In the genomic region with DNA sequence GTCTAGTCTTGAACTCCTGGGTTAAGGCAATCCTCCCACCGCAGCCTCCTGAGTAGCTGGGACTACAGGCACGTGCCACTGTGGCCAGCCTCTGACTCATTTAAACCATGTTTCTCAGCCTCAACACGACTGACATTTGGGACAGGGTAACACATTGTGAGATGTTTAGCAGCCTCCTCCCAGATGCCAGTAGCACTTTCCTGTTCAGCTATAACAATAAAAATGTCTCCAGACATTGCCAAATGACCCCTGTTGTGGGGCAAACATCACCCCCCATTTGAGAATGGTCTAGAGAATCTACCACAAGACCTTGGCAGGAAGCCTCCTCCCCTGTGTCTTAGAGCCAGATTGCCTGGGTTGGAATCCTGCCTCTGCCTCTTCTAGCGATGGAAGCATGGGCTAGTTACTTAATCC, we compare ENCODE assay signal across 10 cellular contexts. TPM values are rescaled to one million over a fixed set of nuclear protein-coding genes. Genes with fewer than 3 reads are reported as not detected.
DNase-seq lines count a peak whose midpoint lies in the region; ATAC-seq, FAIRE-seq and TF ChIP-seq lines count a peak whose summit lies in the region.
"Had no signal": no experiment of that assay in that cellular context is flagged by ENCODE, and none has a peak within 500 bp of the region (broad histone marks: within the 10 kb centered on the region; RNA-seq: fewer than 3 reads in every experiment).

No MANE protein-coding gene starts in this region.

- peak; percentile 26 for DNase-seq in SIG-M5 treated with dmso at 0.1 percent for 504 hours (lab: John Stamatoyannopoulos, UW; ENCODE audit: unreplicated experiment)
- no peak for DNase-seq in SIG-M5 (lab: John Stamatoyannopoulos, UW)
- peak; percentile 26 for DNase-seq in endothelial cell of umbilical vein (ENCODE audit: low read depth, low spot score)
- peak; percentile 61 for DNase-seq in stimulated activated CD8-positive, alpha-beta memory T cell treated with anti-CD3 and anti-CD28 coated beads, Interleukin-4, amount 100 ng/mL, for 48 hours
- DNase-seq in NCI-H774 (lab: John Stamatoyannopoulos, UW) = no peak
- no peak for DNase-seq in DMS79 treated with DMSO at 0.1 percent for 48 hours (lab: John Stamatoyannopoulos, UW)

- TF ChIP-seq CTCF in OCI-LY3 (IDR thresholded peaks at IDR 0.05; ENCODE audit: low read depth, low read length) (no peak), endothelial cell of umbilical vein (IDR thresholded peaks at IDR 0.05; ENCODE audit: extremely low read depth in 1 of 2, insufficient read depth in 1 of 2, low read depth in 1 of 2, low read length in 2 of 2) (no peak)

- H2AFZ ChIP-seq in OCI-LY3 (ENCODE audit: low read depth, low read length) (no peak overlapping the region), endothelial cell of umbilical vein (ENCODE audit: low read depth, low read length) (no peak overlapping the region)

- no peaks in the 10 kb centered on the region for H3K9me1 ChIP-seq in endothelial cell of umbilical vein (replicated peaks; ENCODE audit: control insufficient read depth, extremely low read depth, insufficient read depth, low read length)

- peaks cover 31% of the 10 kb centered on the region for H3K27me3 ChIP-seq in OCI-LY3 (ENCODE audit: low read depth, low read length)
- H3K27me3 ChIP-seq in endothelial cell of umbilical vein (ENCODE audit: control insufficient read depth in 2 of 2, insufficient read depth in 2 of 2, low read length in 2 of 2) = peaks cover 0 to 3% of the 10 kb centered on the region in 2 experiments

- H3K9ac ChIP-seq in OCI-LY3 (ENCODE audit: low read length) (no peak overlapping the region), endothelial cell of umbilical vein (replicated peaks; ENCODE audit: extremely low read depth, insufficient read depth, low read length) (no peak overlapping the region)

- FAIRE-seq in endothelial cell of umbilical vein (lab: Jason Lieb, UNC) = no peak
- FAIRE-seq: A204.1 had no signal

- H3K9me3 ChIP-seq in OCI-LY3 (ENCODE audit: insufficient read depth, low read length) = no peaks in the 10 kb centered on the region
- no peaks in the 10 kb centered on the region for H3K9me3 ChIP-seq in endothelial cell of umbilical vein (replicated peaks; ENCODE audit: control insufficient read depth, insufficient read depth, low read length)

- POLR2A ChIA-PET in endothelial cell of umbilical vein (lab: Charles Lee) = no interaction called here

- CTCF ChIA-PET in endothelial cell of umbilical vein (lab: Charles Lee) = no interaction called here

- BruUV-seq in endothelial cell of umbilical vein (replicated peaks; lab: Mats Ljungman, UMichigan) = no TSS peak

- H3K36me3 ChIP-seq in OCI-LY3 (replicated peaks; ENCODE audit: low read depth, low read length) (no peaks in the 10 kb centered on the region), endothelial cell of umbilical vein (ENCODE audit: control insufficient read depth in 2 of 2, extremely low read depth in 1 of 2, insufficient read depth in 2 of 2, low read length in 2 of 2) (no peaks in the 10 kb centered on the region)

- H3K27ac ChIP-seq in OCI-LY3 (ENCODE audit: low read length) = no peak overlapping the region
- H3K27ac ChIP-seq in endothelial cell of umbilical vein (ENCODE audit: insufficient read depth, low read depth, low read length) = no peak overlapping the region

- TF ChIP-seq POLR2A in endothelial cell of umbilical vein (IDR thresholded peaks at IDR 0.05; ENCODE audit: low read depth, low read length) = no peak

- H3K4me1 ChIP-seq in OCI-LY3 (ENCODE audit: low read length) = peaks cover 24% of the 10 kb centered on the region
- H3K4me1 ChIP-seq in endothelial cell of umbilical vein (ENCODE audit: control insufficient read depth, extremely low read depth, insufficient read depth, low read length) = no peaks in the 10 kb centered on the region

- H3K4me3 ChIP-seq in OCI-LY3 (ENCODE audit: low read length) = no peak overlapping the region
- H3K4me3 ChIP-seq in endothelial cell of umbilical vein (replicated peaks in 1 of 3; ENCODE audit: insufficient read depth in 1 of 3, low read depth in 1 of 3, low read length in 3 of 3) = no peak overlapping the region

- no peaks in the 10 kb centered on the region for H3K79me2 ChIP-seq in OCI-LY3 (ENCODE audit: low read length)
- no peaks in the 10 kb centered on the region for H3K79me2 ChIP-seq in endothelial cell of umbilical vein (ENCODE audit: control insufficient read depth, insufficient read depth, low read length)

- H3K4me2 ChIP-seq in OCI-LY3 (ENCODE audit: low read length) (0 out of 2 replicates have a peak overlapping the region, but pooled peaks have one; percentile 2), endothelial cell of umbilical vein (ENCODE audit: insufficient read depth, low read length) (no peak overlapping the region)

- dilution Hi-C loops in endothelial cell of umbilical vein (cut with MboI; ENCODE audit: extremely low pct_ligation_motif_present, low sequenced_read_pairs) = no loop called here

- no peak for ATAC-seq in HG03135 (IDR thresholded peaks at IDR 0.05; ENCODE audit: unreplicated experiment)

- no peaks in the 10 kb centered on the region for H4K20me1 ChIP-seq in OCI-LY3 (ENCODE audit: insufficient read depth, low read length)
- H4K20me1 ChIP-seq in endothelial cell of umbilical vein (replicated peaks; ENCODE audit: control insufficient read depth, extremely low read depth, insufficient read depth, low read length) = no peaks in the 10 kb centered on the region

- intact Hi-C loops in endothelial cell of umbilical vein (cut with micrococcal nuclease) = no loop called here

TF ChIP-seq in endothelial cell of umbilical vein, 7 proteins besides CTCF, POLR2A, EP300 and RAD21:
- TF ChIP-seq EZH2 (IDR thresholded peaks at IDR 0.05; ENCODE audit: borderline replicate concordance, low read depth, low read length, severe bottlenecking) (no peak), JUN (IDR thresholded peaks at IDR 0.05; ENCODE audit: borderline replicate concordance, insufficient read depth, insufficient read length, low read depth) (no peak), POLR2AphosphoS5 (IDR thresholded peaks at IDR 0.05; ENCODE audit: insufficient read depth, low read depth, low read length) (no peak), FOS (IDR thresholded peaks at IDR 0.05; ENCODE audit: borderline replicate concordance, insufficient read depth, low read length) (no peak), MYC (IDR thresholded peaks at IDR 0.05; ENCODE audit: low read depth, low read length) (no peak), GATA2 (IDR thresholded peaks at IDR 0.05; ENCODE audit: insufficient read depth, insufficient read length, low read depth, low read length) (no peak)
- TF ChIP-seq, protein P1, sequence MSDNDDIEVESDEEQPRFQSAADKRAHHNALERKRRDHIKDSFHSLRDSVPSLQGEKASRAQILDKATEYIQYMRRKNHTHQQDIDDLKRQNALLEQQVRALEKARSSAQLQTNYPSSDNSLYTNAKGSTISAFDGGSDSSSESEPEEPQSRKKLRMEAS (IDR thresholded peaks at IDR 0.05; ENCODE audit: insufficient read depth, insufficient read length) = no peak

RNA-seq across cellular contexts. Expression of a gene that starts 8.4 kb away (rescaled TPM):
- total RNA-seq in endothelial cell of umbilical vein = not detected in 2 replicates
- polyA plus RNA-seq in endothelial cell of umbilical vein = not detected in 2 replicates
- not detected in 2 replicates for polyA plus RNA-seq in endothelial cell of umbilical vein (2011; cell fraction: cytosol; rRNA removed)
- not detected in 2 replicates for polyA plus RNA-seq in endothelial cell of umbilical vein (2011; cell fraction: nucleus; rRNA removed)
- polyA plus RNA-seq in endothelial cell of umbilical vein (2012) = not detected in 2 replicates
- polyA minus RNA-seq in endothelial cell of umbilical vein = not detected in 2 replicates
- polyA minus RNA-seq in endothelial cell of umbilical vein (2011; cell fraction: cytosol; rRNA and poly(A)+ RNA removed) = not detected
- not detected in 2 replicates for polyA minus RNA-seq in endothelial cell of umbilical vein (2011; cell fraction: nucleus; rRNA and poly(A)+ RNA removed)
- total RNA-seq: SK-MEL-5 had no signal

RNA-seq across cellular contexts. Expression of a gene that starts 45.8 kb away (rescaled TPM):
- 11.0 and 12.4 TPM in 2 replicates for total RNA-seq in endothelial cell of umbilical vein
- polyA plus RNA-seq in endothelial cell of umbilical vein = 7.1 and 8.6 TPM in 2 replicates
- polyA plus RNA-seq in endothelial cell of umbilical vein (2011; cell fraction: cytosol; rRNA removed) = 5.2 and 6.7 TPM in 2 replicates
- 10.1 and 14.5 TPM in 2 replicates for polyA plus RNA-seq in endothelial cell of umbilical vein (2011; cell fraction: nucleus; rRNA removed)
- polyA plus RNA-seq in endothelial cell of umbilical vein (2012) = 1.7 and 2.8 TPM in 2 replicates
- 14.8 and 16.5 TPM in 2 replicates for polyA minus RNA-seq in endothelial cell of umbilical vein
- polyA minus RNA-seq in endothelial cell of umbilical vein (2011; cell fraction: cytosol; rRNA and poly(A)+ RNA removed) = not detected
- polyA minus RNA-seq in endothelial cell of umbilical vein (2011; cell fraction: nucleus; rRNA and poly(A)+ RNA removed) = 7.8 and 9.7 TPM in 2 replicates

Comparison
In these comparisons a context has a peak if more than half of its experiments do, and no peak if none do; other contexts are left out.
1. DNase-seq: peak in SIG-M5 treated with dmso at 0.1 percent for 504 hours (single experiment), endothelial cell of umbilical vein (single experiment) and stimulated activated CD8-positive, alpha-beta memory T cell treated with anti-CD3 and anti-CD28 coated beads, Interleukin-4, amount 100 ng/mL, for 48 hours (single experiment); none in SIG-M5 (single experiment), NCI-H774 (single experiment) and DMS79 treated with DMSO at 0.1 percent for 48 hours (single experiment).